Comparison of ENCODE assay signal across 7 cellular contexts in genomic region chr17:1087381-1088241, GRCh38.
DNase-seq lines count a peak whose midpoint lies in the region; ATAC-seq and TF ChIP-seq lines count a peak whose summit lies in the region.

No MANE protein-coding gene starts in this region.

- H3K27ac Mint-ChIP-seq in progenitor cell of endocrine pancreas = peak overlapping the region; percentile 92

- H3K4me1 Mint-ChIP-seq in progenitor cell of endocrine pancreas (ENCODE audit: low read depth) = peaks cover 21% of the 10 kb centered on the region

- no peak overlapping the region for H3K4me3 ChIP-seq in MM.1S (ENCODE audit: low read length)

- no peak overlapping the region for H2AFZ ChIP-seq in MM.1S (ENCODE audit: low read length)

- H3K9ac ChIP-seq in MM.1S (ENCODE audit: low read length) = no peak overlapping the region

- no peak overlapping the region for H3K27ac ChIP-seq in MM.1S (ENCODE audit: low read length)

- no peaks in the 10 kb centered on the region for H4K20me1 ChIP-seq in MM.1S (ENCODE audit: insufficient read depth, low read length)

- no peak for TF ChIP-seq CTCF in progenitor cell of endocrine pancreas (IDR thresholded peaks at IDR 0.05; ENCODE audit: unreplicated experiment)
- TF ChIP-seq CTCF in MM.1S (IDR thresholded peaks at IDR 0.05; ENCODE audit: low read length) = no peak

- ATAC-seq in HG03045 (IDR thresholded peaks at IDR 0.05; ENCODE audit: unreplicated experiment) (no peak), GM18858 (IDR thresholded peaks at IDR 0.05; ENCODE audit: unreplicated experiment) (no peak)

- H3K9me3 Mint-ChIP-seq in progenitor cell of endocrine pancreas (ENCODE audit: low read depth) = no peaks in the 10 kb centered on the region

- 0 out of 2 replicates have a peak, but pooled peaks cover under 1% of the 10 kb centered on the region for H3F3A ChIP-seq in MM.1S (ENCODE audit: insufficient read depth, low read length)

- H3K36me3 ChIP-seq in MM.1S (replicated peaks; ENCODE audit: insufficient read depth, low read length) = no peaks in the 10 kb centered on the region; the same call in 1 of the 2 replicates

- no peaks in the 10 kb centered on the region for H3K9me3 ChIP-seq in MM.1S (replicated peaks; ENCODE audit: insufficient read depth, low read length)

- no peaks in the 10 kb centered on the region for H3K27me3 ChIP-seq in MM.1S (replicated peaks; ENCODE audit: insufficient read depth, low read length)

- peak; percentile 93 for DNase-seq in M059J (ENCODE audit: low read depth)
- peak; percentile 91 for DNase-seq in SHP77 treated with DMSO at 0.1 percent for 48 hours (lab: John Stamatoyannopoulos, UW)
- DNase-seq in globus pallidus (ENCODE audit: low spot score) = peak; percentile 55
- peak; percentile 31 for DNase-seq in progenitor cell of endocrine pancreas (ENCODE audit: low spot score, unreplicated experiment)
- DNase-seq in MM.1S = no peak

- H3K27me3 Mint-ChIP-seq in progenitor cell of endocrine pancreas = no peaks in the 10 kb centered on the region

- H3K4me3 Mint-ChIP-seq in progenitor cell of endocrine pancreas (ENCODE audit: low read depth) = peak overlapping the region; percentile 49

- peaks cover 7% of the 10 kb centered on the region for H3K36me3 Mint-ChIP-seq in progenitor cell of endocrine pancreas (ENCODE audit: insufficient read depth)

- no peak overlapping the region for H3K4me2 ChIP-seq in MM.1S (ENCODE audit: low read depth, low read length)

- H3K4me1 ChIP-seq in MM.1S (ENCODE audit: low read length) = no peaks in the 10 kb centered on the region

- no peaks in the 10 kb centered on the region for H3K79me2 ChIP-seq in MM.1S (ENCODE audit: low read length)

- no peaks in the 10 kb centered on the region for H3K9me2 ChIP-seq in MM.1S (replicated peaks; ENCODE audit: insufficient read depth, low read length)
